ENCODE assay signal across 6 cellular contexts in the genomic region with DNA sequence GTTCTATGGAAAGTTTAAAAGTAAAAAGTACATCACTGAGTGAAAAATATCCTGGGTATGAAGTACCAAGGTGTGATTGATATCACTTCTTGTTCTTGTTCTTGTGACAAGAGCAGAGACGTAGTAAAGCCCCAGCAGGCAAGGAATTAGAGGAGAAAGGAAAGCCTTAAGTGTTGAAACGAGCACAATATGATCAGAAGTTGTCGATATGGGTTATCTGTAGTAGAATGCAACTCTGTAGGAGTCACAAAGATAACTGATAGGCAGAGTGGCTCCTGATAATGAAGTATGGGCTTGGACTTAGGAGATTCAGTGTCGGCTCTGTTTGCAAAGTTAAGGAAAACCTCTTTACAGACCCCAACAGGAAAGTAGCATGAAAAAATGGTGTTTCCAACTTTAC.
"Had no signal": no experiment of that assay in that cellular context is flagged by ENCODE, and none has a peak within 500 bp of the region (broad histone marks: within the 10 kb centered on the region; RNA-seq: fewer than 3 reads in every experiment).

No MANE protein-coding gene starts in this region.

- H3K4me2 ChIP-seq: GM23338, KMS-11 had no signal

- H3K27ac ChIP-seq: HL-60, KMS-11 had no signal

- H3K9ac ChIP-seq: KMS-11 had no signal

- H2AFZ ChIP-seq: GM23338 had no signal

- DNase-seq: H9, HCEC 1CT, KBM-7 had no signal

- ATAC-seq: GM23338 had no signal

- H3K4me3 ChIP-seq: GM23338 had no signal
